1 cellular context compared by ENCODE assay signal in the genomic region with DNA sequence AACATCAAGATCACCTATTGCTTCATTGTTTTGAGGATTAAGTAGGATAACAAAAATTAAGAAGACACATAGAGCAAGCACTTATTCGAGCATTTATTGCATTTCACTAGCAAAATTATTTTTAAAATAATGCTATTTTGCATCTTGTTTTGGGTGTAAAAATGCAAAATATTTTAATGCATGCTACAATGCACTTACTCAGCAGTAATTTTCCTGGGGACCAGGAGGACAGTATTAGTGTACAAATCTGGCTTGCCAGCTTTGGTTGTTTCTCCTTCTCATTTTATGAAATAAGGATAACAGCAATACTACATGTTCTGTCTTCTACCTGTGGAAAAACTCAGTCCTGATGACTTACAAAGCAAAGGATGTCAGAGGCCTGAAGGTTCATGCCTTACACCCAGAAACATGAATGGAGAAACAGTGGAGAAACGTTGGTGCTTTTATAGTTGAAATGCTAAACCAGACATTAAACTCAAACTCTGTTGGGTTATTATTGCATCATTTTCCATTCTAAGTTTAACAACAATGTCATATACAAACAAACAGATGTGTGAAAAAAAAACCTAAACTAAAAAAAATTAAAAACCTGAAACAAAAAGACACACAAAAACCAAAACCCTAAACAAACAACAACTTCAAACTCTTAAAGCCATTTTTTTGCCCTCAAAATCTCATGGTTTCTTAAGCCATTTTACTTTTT.
TF ChIP-seq lines count a peak whose summit lies in the region.

No MANE protein-coding gene starts in this region.

TF ChIP-seq in H1, 55 proteins besides CTCF, POLR2A, EP300 and RAD21:
- TF ChIP-seq, protein P1, sequence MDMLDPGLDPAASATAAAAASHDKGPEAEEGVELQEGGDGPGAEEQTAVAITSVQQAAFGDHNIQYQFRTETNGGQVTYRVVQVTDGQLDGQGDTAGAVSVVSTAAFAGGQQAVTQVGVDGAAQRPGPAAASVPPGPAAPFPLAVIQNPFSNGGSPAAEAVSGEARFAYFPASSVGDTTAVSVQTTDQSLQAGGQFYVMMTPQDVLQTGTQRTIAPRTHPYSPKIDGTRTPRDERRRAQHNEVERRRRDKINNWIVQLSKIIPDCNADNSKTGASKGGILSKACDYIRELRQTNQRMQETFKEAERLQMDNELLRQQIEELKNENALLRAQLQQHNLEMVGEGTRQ (IDR thresholded peaks at IDR 0.05; ENCODE audit: low read length) = no peak
- TF ChIP-seq TAF1 (IDR thresholded peaks at IDR 0.05; ENCODE audit: low read depth, low read length) (no peak), SP1 (IDR thresholded peaks at IDR 0.05; ENCODE audit: low read depth, low read length) (no peak), NRF1 (IDR thresholded peaks at IDR 0.05; ENCODE audit: low read depth, low read length) (no peak), RFX5 (IDR thresholded peaks at IDR 0.05; ENCODE audit: borderline replicate concordance, low read depth, low read length) (no peak), CEBPB (IDR thresholded peaks at IDR 0.05; ENCODE audit: low read depth, low read length) (0 out of 2 replicates have a peak, but pooled peaks have one; percentile 35)
